22 cellular contexts compared by ENCODE assay signal in genomic region chr10:133445751-133446708, GRCh38. TPM values are rescaled to one million over a fixed set of nuclear protein-coding genes. Genes with fewer than 3 reads are reported as not detected.
DNase-seq lines count a peak whose midpoint lies in the region; ATAC-seq and TF ChIP-seq lines count a peak whose summit lies in the region.
"Had no signal": no experiment of that assay in that cellular context is flagged by ENCODE, and none has a peak within 500 bp of the region (broad histone marks: within the 10 kb centered on the region; RNA-seq: fewer than 3 reads in every experiment).

No MANE protein-coding gene starts in this region.

- intact Hi-C loops in left ventricle myocardium inferior (cut with micrococcal nuclease): no loop called here

- peak; percentile 40 for DNase-seq in right atrium auricular region (ENCODE audit: low spot score)
- no peak for DNase-seq in left ventricle myocardium inferior
- peak; percentile 3 for DNase-seq in WERI-Rb-1
- DNase-seq in lung (ENCODE audit: low spot score): peak; percentile 25
- DNase-seq in type B pancreatic cell (ENCODE audit: extremely low spot score, unreplicated experiment): peak; percentile 68
- DNase-seq in T-cell: no peak
- DNase-seq in stimulated activated CD4-positive, alpha-beta T cell treated with anti-CD3 and anti-CD28 coated beads, Interleukin-2, amount 100 ng/mL, for 24 hours: no peak
- no peak for DNase-seq in cortex of kidney (lab: John Stamatoyannopoulos, UW)
- DNase-seq: DMS153; EL; KG1; NCI-H1048; NCI-H146; NCI-H2107; NCI-H226; NCI-H526 treated with DMSO at 0.1 percent for 48 hours; NK-92 treated with Interleukin-12 subunit alpha and Interleukin-12 subunit beta, amount 100 ng/mL, for 24 hours; OCI-M1; RPMI8226 had no signal

- H3K9me3 Mint-ChIP-seq in type B pancreatic cell (peaks cover 10% of the 10 kb centered on the region), T-cell (peaks cover 16 to 30% (median 20%) of the 10 kb centered on the region in 3 donors)

- H3K36me3 Mint-ChIP-seq in type B pancreatic cell (peaks cover 4% of the 10 kb centered on the region), T-cell (peaks cover 22% of the 10 kb centered on the region)

- H3K36me3 ChIP-seq in right atrium auricular region (no peaks in the 10 kb centered on the region), left ventricle myocardium inferior (peaks cover 13% of the 10 kb centered on the region), WERI-Rb-1 (no peaks in the 10 kb centered on the region), lung (ENCODE audit: control insufficient read depth in 2 of 2, insufficient read depth in 2 of 2, low read length in 2 of 2) (no peaks in the 10 kb centered on the region)

- CTCF ChIA-PET in T-cell (lab: Charles Lee): no interaction called here

- 49 to 63% methylated on average over 70 to 80 of the region's 80 CpGs for WGBS in lung, 2 donors

- POLR2A ChIA-PET in T-cell (lab: Charles Lee): no interaction called here

- no peak for ATAC-seq in lung (ENCODE audit: insufficient read depth, low FRiP score)
- no peak for ATAC-seq in T-cell (replicated peaks in 1 of 4)
- ATAC-seq: A549 had no signal

- peaks cover 0 to 34% of the 10 kb centered on the region in 2 donors for H3K9me3 ChIP-seq in right atrium auricular region
- peaks cover 53% of the 10 kb centered on the region for H3K9me3 ChIP-seq in left ventricle myocardium inferior (replicated peaks)
- peaks cover 21% of the 10 kb centered on the region for H3K9me3 ChIP-seq in WERI-Rb-1 (ENCODE audit: severe bottlenecking)
- H3K9me3 ChIP-seq in lung (ENCODE audit: control insufficient read depth in 2 of 2, insufficient read depth in 1 of 2, low read length in 1 of 2): peaks cover 5 to 25% of the 10 kb centered on the region in 2 donors

- H3K4me1 ChIP-seq in right atrium auricular region (no peaks in the 10 kb centered on the region), left ventricle myocardium inferior (no peaks in the 10 kb centered on the region), lung (ENCODE audit: control insufficient read depth in 2 of 2, insufficient read depth in 2 of 2, low read length in 2 of 2) (no peaks in the 10 kb centered on the region)
- H3K4me1 ChIP-seq: A549 had no signal

- no peaks in the 10 kb centered on the region for H3K4me1 Mint-ChIP-seq in type B pancreatic cell (ENCODE audit: unreplicated experiment)
- peaks cover 5 to 21% (median 12%) of the 10 kb centered on the region in 3 donors for H3K4me1 Mint-ChIP-seq in T-cell

- no peak overlapping the region for H3K4me3 ChIP-seq in right atrium auricular region
- H3K4me3 ChIP-seq in left ventricle myocardium inferior: no peak overlapping the region
- H3K4me3 ChIP-seq in WERI-Rb-1 (ENCODE audit: low read depth, low read length): no peak overlapping the region
- no peak overlapping the region for H3K4me3 ChIP-seq in lung
- H3K4me3 ChIP-seq: A549 had no signal

- H3K27me3 Mint-ChIP-seq in type B pancreatic cell (no peaks in the 10 kb centered on the region), T-cell (peaks cover 3 to 5% of the 10 kb centered on the region in 2 donors)

- H3K4me3 Mint-ChIP-seq in type B pancreatic cell (no peak overlapping the region), T-cell (no peak overlapping the region)

- no peak overlapping the region for H3K27ac Mint-ChIP-seq in type B pancreatic cell
- no peak overlapping the region for H3K27ac Mint-ChIP-seq in T-cell

- H3K27me3 ChIP-seq in right atrium auricular region: no peaks in the 10 kb centered on the region
- peaks cover 14% of the 10 kb centered on the region for H3K27me3 ChIP-seq in left ventricle myocardium inferior (ENCODE audit: low read depth)
- no peaks in the 10 kb centered on the region for H3K27me3 ChIP-seq in WERI-Rb-1 (ENCODE audit: insufficient read depth, low read depth, severe bottlenecking)
- H3K27me3 ChIP-seq in lung (ENCODE audit: control insufficient read depth, insufficient read depth): no peaks in the 10 kb centered on the region

- H3K27ac ChIP-seq in right atrium auricular region (no peak overlapping the region), left ventricle myocardium inferior (replicated peaks) (no peak overlapping the region), WERI-Rb-1 (no peak overlapping the region), lung (ENCODE audit: low read depth in 1 of 2, low read length in 1 of 2) (no peak overlapping the region)
- H3K27ac ChIP-seq: A549, C4-2B had no signal

- TF ChIP-seq CTCF in right atrium auricular region (IDR thresholded peaks at IDR 0.05): no peak
- TF ChIP-seq CTCF in left ventricle myocardium inferior (IDR thresholded peaks at IDR 0.05; ENCODE audit: borderline replicate concordance): no peak
- TF ChIP-seq CTCF in WERI-Rb-1 (IDR thresholded peaks at IDR 0.05; ENCODE audit: low read depth, low read length): no peak
- no peak for TF ChIP-seq CTCF in lung (IDR thresholded peaks at IDR 0.05; ENCODE audit: control extremely low read depth, extremely low read depth)
- no peak for TF ChIP-seq CTCF in type B pancreatic cell (conservative IDR thresholded peaks at IDR 0.05)

RNA-seq across cellular contexts. Expression of gene SCART1, which starts 7.7 kb away (rescaled TPM):
- total RNA-seq in right atrium auricular region: under 1 TPM; 0.22 to 0.24 TPM
- total RNA-seq in left ventricle myocardium inferior: 0.36 TPM
- total RNA-seq in lung: 1 to 10 TPM; 3.4 to 4.8 TPM
- under 1 TPM; 0.33 to 0.69 TPM for polyA plus RNA-seq in lung
- 1.2 and 1.4 TPM in 2 replicates for total RNA-seq in type B pancreatic cell (ENCODE audit: low replicate concordance)
- 10 to 100 TPM in 3 of 5 donors, 1 to 10 TPM in 2; 5.9 to 13.0 (median 12.1) TPM for total RNA-seq in T-cell

RNA-seq across cellular contexts. Expression of gene SPRN, which starts 21.6 kb away (rescaled TPM):
- total RNA-seq in right atrium auricular region (not detected), left ventricle myocardium inferior (not detected), lung (under 1 TPM; 0.15 to 0.34 TPM), type B pancreatic cell (ENCODE audit: low replicate concordance) (0.21 and 0.56 TPM in 2 replicates), T-cell (under 1 TPM in 2 of 5 donors, not detected in 3; 0.06 to 0.12 TPM)
- polyA plus RNA-seq in lung: under 1 TPM; 0.11 to 0.16 TPM
- total RNA-seq: M059J had no signal

RNA-seq across cellular contexts. Expression of gene MTG1, which starts 52.1 kb away (rescaled TPM):
- total RNA-seq in right atrium auricular region (10 to 100 TPM in 1 of 2 donors, 1 to 10 TPM in 1; 9.9 to 15.1 TPM), left ventricle myocardium inferior (14.0 TPM), lung (10 to 100 TPM; 36.4 to 51.8 TPM), type B pancreatic cell (ENCODE audit: low replicate concordance) (79.1 and 89.6 TPM in 2 replicates), T-cell (10 to 100 TPM; 46.7 to 79.3 (median 69.4) TPM)
- 10 to 100 TPM; 44.4 to 44.7 TPM for polyA plus RNA-seq in lung

Comparison
In these comparisons a context has a peak if more than half of its experiments do, and no peak if none do; other contexts are left out.
1. DNase-seq: peak in right atrium auricular region (single experiment), WERI-Rb-1 (single experiment), lung (single experiment) and type B pancreatic cell (single experiment); none in left ventricle myocardium inferior (single experiment), T-cell (0 of 34), stimulated activated CD4-positive, alpha-beta T cell treated with anti-CD3 and anti-CD28 coated beads, Interleukin-2, amount 100 ng/mL, for 24 hours (0 of 2) and cortex of kidney (single experiment).